15 cellular contexts compared by ENCODE assay signal in genomic region chr5:179438461-179438860, GRCh38.
DNase-seq lines count a peak whose midpoint lies in the region; TF ChIP-seq lines count a peak whose summit lies in the region.
"Had no signal": no experiment of that assay in that cellular context is flagged by ENCODE, and none has a peak within 500 bp of the region (broad histone marks: within the 10 kb centered on the region; RNA-seq: fewer than 3 reads in every experiment).

No MANE protein-coding gene starts in this region.

- H3K27me3 ChIP-seq in spleen (replicated peaks in 1 of 7) (peaks cover 0 to 26% (median 0%) of the 10 kb centered on the region in 7 donors), transverse colon (peaks cover 2% of the 10 kb centered on the region)
- H3K27me3 ChIP-seq: BLaER1 had no signal

- peaks cover 18% of the 10 kb centered on the region for H3K9me3 Mint-ChIP-seq in neural crest cell

- H3K4me3 Mint-ChIP-seq in neural crest cell: no peak overlapping the region
- H3K4me3 Mint-ChIP-seq: CD4-positive, CD25-positive, alpha-beta regulatory T cell had no signal

- TF ChIP-seq POLR2A in spleen (IDR thresholded peaks at IDR 0.05) (no peak), transverse colon (IDR thresholded peaks at IDR 0.05) (no peak)

- H3K4me1 ChIP-seq in spleen (peaks cover 0 to 13% (median 4%) of the 10 kb centered on the region in 6 donors), transverse colon (no peaks in the 10 kb centered on the region)
- H3K4me1 ChIP-seq: BLaER1 had no signal

- peak overlapping the region; percentile 67 for H3K27ac Mint-ChIP-seq in neural crest cell (ENCODE audit: unreplicated experiment)
- H3K27ac Mint-ChIP-seq: CD4-positive, CD25-positive, alpha-beta regulatory T cell had no signal

- intact Hi-C loops in spleen (cut with DNase I; ENCODE audit: low total_unique reads) (no loop called here), transverse colon (cut with DNase I; ENCODE audit: low total_unique reads) (no loop called here)

- H3K4me1 Mint-ChIP-seq in neural crest cell: peaks cover 9% of the 10 kb centered on the region
- H3K4me1 Mint-ChIP-seq: CD4-positive, CD25-positive, alpha-beta regulatory T cell had no signal

- H3K4me3 ChIP-seq in spleen (no peak overlapping the region), transverse colon (no peak overlapping the region)
- H3K4me3 ChIP-seq: BLaER1, GM23248 had no signal

- H3K9me3 ChIP-seq in spleen: peaks cover 0 to 1% (median under 1%) of the 10 kb centered on the region in 8 donors
- no peaks in the 10 kb centered on the region for H3K9me3 ChIP-seq in transverse colon

- TF ChIP-seq CTCF in neural crest cell (conservative IDR thresholded peaks at IDR 0.05) (no peak), spleen (IDR thresholded peaks at IDR 0.05 in 8 of 11, conservative IDR thresholded peaks at IDR 0.05 in 3 of 11) (no peak), transverse colon (IDR thresholded peaks at IDR 0.05) (no peak)

- H3K36me3 ChIP-seq in spleen: no peaks in the 10 kb centered on the region
- H3K36me3 ChIP-seq in transverse colon: no peaks in the 10 kb centered on the region
- H3K36me3 ChIP-seq: BLaER1 had no signal

- WGBS in spleen, 5 donors: 73 to 91% (median 85%) methylated on average over 6 to 11 of the region's 11 CpGs
- WGBS in transverse colon (ENCODE audit: low coverage in 1 of 2), 2 donors: 75% methylated on average over 11 of the region's 11 CpGs; no CpG with 5 or more reads in 1 of the 2 donors

- DNase-seq in DMS 273 (lab: John Stamatoyannopoulos, UW; ENCODE audit: unreplicated experiment) (peak; percentile 53), DMS 273 treated with DMSO at 0.1 percent for 48 hours (lab: John Stamatoyannopoulos, UW) (no peak), left kidney (ENCODE audit: low read depth, low spot score) (peak; percentile 43), neural crest cell (ENCODE audit: low read depth, low spot score) (no peak), spleen (no peak), transverse colon (no peak), amniotic stem cell (lab: John Stamatoyannopoulos, UW) (no peak), nucleus accumbens (lab: John Stamatoyannopoulos, UW) (no peak)
- DNase-seq: AML-193; CD4-positive, CD25-positive, alpha-beta regulatory T cell; DMS79; GM23248 had no signal

- H3K27ac ChIP-seq in spleen: peak overlapping the region in 6 of 8 donors; percentile 26 to 75 (median 69)
- no peak overlapping the region for H3K27ac ChIP-seq in transverse colon
- H3K27ac ChIP-seq: 22Rv1, BLaER1, GM23248, HL-60 had no signal

- no peak for TF ChIP-seq EP300 in transverse colon (IDR thresholded peaks at IDR 0.05; ENCODE audit: low read depth)

- in situ Hi-C loops in transverse colon (cut with MboI; ENCODE audit: low pct_ligation_motif_present in 1 of 4, low pct_unique_long_range_greater_than_20kb in 1 of 4, low sequenced_read_pairs in 3 of 4): no loop called here

- H3K36me3 Mint-ChIP-seq in neural crest cell (ENCODE audit: low read depth): peaks cover 2% of the 10 kb centered on the region
- H3K36me3 Mint-ChIP-seq: CD4-positive, CD25-positive, alpha-beta regulatory T cell had no signal

- no peaks in the 10 kb centered on the region for H3K27me3 Mint-ChIP-seq in neural crest cell (ENCODE audit: low read depth)
- H3K27me3 Mint-ChIP-seq: CD4-positive, CD25-positive, alpha-beta regulatory T cell had no signal

Comparison
In these comparisons a context has a peak if more than half of its experiments do, and no peak if none do; other contexts are left out.
1. DNase-seq: peak in DMS 273 (single experiment) and left kidney (single experiment); none in DMS 273 treated with DMSO at 0.1 percent for 48 hours (single experiment), neural crest cell (single experiment), spleen (single experiment), transverse colon (single experiment), amniotic stem cell (single experiment) and nucleus accumbens (0 of 56).
2. H3K27ac ChIP-seq: peak in spleen (6 of 8); none in transverse colon (0 of 4).